ENCODE assay signal across 9 cellular contexts in the genomic region with DNA sequence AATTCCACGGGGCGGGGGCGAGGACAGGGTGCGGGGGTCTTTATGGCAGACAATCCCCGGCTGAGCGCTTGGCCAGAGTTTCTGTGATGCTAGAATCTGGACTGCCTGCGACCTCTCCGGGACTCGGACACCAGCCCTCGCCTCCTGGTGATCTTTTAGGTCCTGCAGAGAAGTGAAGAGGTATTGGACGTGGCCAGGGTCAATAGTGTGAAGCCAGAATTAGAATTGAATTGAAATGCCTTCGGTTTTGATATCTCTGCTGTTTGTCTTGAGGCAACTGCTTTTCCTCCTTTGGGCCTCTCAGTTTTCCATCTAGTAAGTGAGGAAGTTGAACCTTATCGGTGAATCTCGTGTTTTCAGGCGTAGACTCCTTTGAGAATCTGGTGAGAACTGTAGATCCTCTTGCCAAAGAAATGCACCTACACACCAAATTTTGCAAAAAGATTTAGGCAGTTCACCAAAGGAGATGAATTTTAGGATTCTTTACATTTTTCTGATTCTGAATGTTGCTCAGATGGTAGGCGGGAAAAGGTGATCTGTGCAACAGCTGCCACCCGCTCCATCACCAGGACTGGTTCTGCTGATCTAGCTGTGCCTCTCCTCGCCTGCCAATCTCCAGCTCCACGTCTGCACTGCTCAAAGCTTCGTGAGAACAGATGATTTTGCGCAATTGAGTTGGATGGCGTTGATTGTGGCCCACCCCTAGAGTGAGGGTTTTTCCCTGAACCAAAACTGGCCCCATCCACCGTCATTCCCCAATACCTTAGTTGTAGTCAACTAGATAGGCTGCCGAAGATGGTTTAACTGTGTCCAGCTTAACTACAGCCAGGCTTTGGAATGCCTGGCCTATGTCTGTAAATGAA. TPM values are rescaled to one million over a fixed set of nuclear protein-coding genes. Genes with fewer than 3 reads are reported as not detected.
A peak's percentile ranks its signal among the peaks of the same experiment; 100 is the strongest.
DNase-seq lines count a peak whose midpoint lies in the region; ATAC-seq and TF ChIP-seq lines count a peak whose summit lies in the region.
"Had no signal": no experiment of that assay in that cellular context is flagged by ENCODE, and none has a peak within 500 bp of the region (broad histone marks: within the 10 kb centered on the region; RNA-seq: fewer than 3 reads in every experiment).

No MANE protein-coding gene starts in this region.

- H3K27me3 ChIP-seq in lung (ENCODE audit: control insufficient read depth, insufficient read depth): no peaks in the 10 kb centered on the region
- no peaks in the 10 kb centered on the region for H3K27me3 ChIP-seq in tibial artery

- ATAC-seq in lung (ENCODE audit: insufficient read depth, low FRiP score): no peak
- no peak for ATAC-seq in GM19467 (IDR thresholded peaks at IDR 0.05; ENCODE audit: unreplicated experiment)
- ATAC-seq in GM18909 (IDR thresholded peaks at IDR 0.05; ENCODE audit: poor library complexity, unreplicated experiment): no peak

- no peaks in the 10 kb centered on the region for H3K9me3 ChIP-seq in lung (ENCODE audit: control insufficient read depth in 2 of 2, insufficient read depth in 1 of 2, low read length in 1 of 2)
- no peaks in the 10 kb centered on the region for H3K9me3 ChIP-seq in tibial artery

- intact Hi-C loops in tibial artery (cut with DNase I; ENCODE audit: low total_unique reads): loop anchor here (10.0 kb wide), 3 partner anchors 313 to 673 kb away; a partner anchor contains a TSS

- CTCF ChIA-PET in AG04449 (lab: Yijun Ruan, JAX): interaction anchor here (1.1 to 12.4 kb wide), 10 partner anchors 12 to 472 kb away, joined by 3 to 452 read pairs (median 32); a partner anchor contains a TSS

- H3K4me1 ChIP-seq in lung (ENCODE audit: control insufficient read depth in 2 of 2, insufficient read depth in 2 of 2, low read length in 2 of 2) (peaks cover 6 to 12% of the 10 kb centered on the region in 2 donors), tibial artery (peaks cover 0 to 49% (median 30%) of the 10 kb centered on the region in 4 donors)

- H3K36me3 ChIP-seq in lung (ENCODE audit: control insufficient read depth in 2 of 2, insufficient read depth in 2 of 2, low read length in 2 of 2): no peaks in the 10 kb centered on the region
- peaks cover 0 to 9% (median under 1%) of the 10 kb centered on the region in 3 donors for H3K36me3 ChIP-seq in tibial artery

- H3K27ac ChIP-seq in lung (ENCODE audit: low read depth in 1 of 2, low read length in 1 of 2) (peak overlapping the region; percentile 93 to 96), tibial artery (peak overlapping the region; percentile 93 to 99)

- H3K4me3 ChIP-seq in AG04449 (ENCODE audit: low read depth, low read length) (peak overlapping the region; percentile 77), GM12865 (ENCODE audit: low read depth, low read length) (peak overlapping the region; percentile 85), cardiac fibroblast (replicated peaks in 1 of 2; ENCODE audit: low read depth in 2 of 2, low read length in 2 of 2) (peak overlapping the region; percentile 75 to 76), lung (peak overlapping the region; percentile 47), tibial artery (peak overlapping the region; percentile 78 to 98)

- no peak for TF ChIP-seq CTCF in AG04449 (IDR thresholded peaks at IDR 0.05; ENCODE audit: insufficient read depth, low read length, missing control alignments)
- TF ChIP-seq CTCF in GM12865 (IDR thresholded peaks at IDR 0.05; ENCODE audit: insufficient read depth, low read depth, low read length, missing control alignments): no peak
- TF ChIP-seq CTCF in cardiac fibroblast (IDR thresholded peaks at IDR 0.05; ENCODE audit: low read depth, low read length): no peak
- no peak for TF ChIP-seq CTCF in lung (IDR thresholded peaks at IDR 0.05; ENCODE audit: control extremely low read depth, extremely low read depth)
- no peak for TF ChIP-seq CTCF in tibial artery (IDR thresholded peaks at IDR 0.05)

- POLR2A ChIA-PET in AG04449 (lab: Yijun Ruan, JAX): interaction anchor here (0.9 kb wide), 1 partner anchor 100 kb away, joined by 4 read pairs; a partner anchor contains a TSS

- WGBS in lung, 2 donors: 9 to 11% methylated on average over 24 of the region's 24 CpGs

- DNase-seq in AG04449 (ENCODE audit: low read depth, low spot score) (no peak), GM12865 (ENCODE audit: low read depth) (no peak), NCI-H2227 treated with DMSO at 0.1 percent for 48 hours (lab: John Stamatoyannopoulos, UW) (peak; percentile 45), cardiac fibroblast (ENCODE audit: low read depth in 2 of 2) (peak; percentile 33 to 59), lung (ENCODE audit: low spot score) (no peak), tibial artery (peak; percentile 34 to 75)

RNA-seq across cellular contexts. Expression of a gene that starts 0.8 kb away (rescaled TPM):
- 10 to 100 TPM; 25.3 to 30.1 TPM for total RNA-seq in lung
- 10 to 100 TPM; 22.6 to 32.9 TPM for polyA plus RNA-seq in lung

RNA-seq across cellular contexts. Expression of a gene that starts 24.4 kb away (rescaled TPM):
- 1 to 10 TPM; 2.8 to 9.2 TPM for total RNA-seq in lung
- 1 to 10 TPM; 2.5 to 2.6 TPM for polyA plus RNA-seq in lung

RNA-seq across cellular contexts. Expression of a gene that starts 35.7 kb away (rescaled TPM):
- not detected for total RNA-seq in lung
- polyA plus RNA-seq in lung: under 1 TPM; 0.02 to 0.10 TPM
- total RNA-seq: NCI-H460 had no signal

Comparison
In these comparisons a context has a peak if more than half of its experiments do, and no peak if none do; other contexts are left out.
1. DNase-seq: peak in NCI-H2227 treated with DMSO at 0.1 percent for 48 hours (single experiment), cardiac fibroblast (2 of 2) and tibial artery (2 of 2); none in AG04449 (single experiment), GM12865 (single experiment) and lung (single experiment).
2. Peak in every context shown above with its lines, with median percentiles within 50 percentile points of each other: H3K4me3 ChIP-seq.